Comparison of ENCODE assay signal across 1 cellular context in genomic region chr12:93315907-93316622, GRCh38.
TF ChIP-seq lines count a peak whose summit lies in the region.

No MANE protein-coding gene starts in this region.

TF ChIP-seq in K562, 482 proteins besides CTCF, POLR2A, EP300 and RAD21 (continued from another document and continues in another):
- no peak for TF ChIP-seq THRA (IDR thresholded peaks at IDR 0.05)
- TF ChIP-seq, protein P1, sequence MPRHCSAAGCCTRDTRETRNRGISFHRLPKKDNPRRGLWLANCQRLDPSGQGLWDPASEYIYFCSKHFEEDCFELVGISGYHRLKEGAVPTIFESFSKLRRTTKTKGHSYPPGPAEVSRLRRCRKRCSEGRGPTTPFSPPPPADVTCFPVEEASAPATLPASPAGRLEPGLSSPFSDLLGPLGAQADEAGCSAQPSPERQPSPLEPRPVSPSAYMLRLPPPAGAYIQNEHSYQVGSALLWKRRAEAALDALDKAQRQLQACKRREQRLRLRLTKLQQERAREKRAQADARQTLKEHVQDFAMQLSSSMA (CRISPR knock-in tag; IDR thresholded peaks at IDR 0.05), result no peak
- no peak for TF ChIP-seq ZNF253 (CRISPR knock-in tag; conservative IDR thresholded peaks at IDR 0.05)
- no peak for TF ChIP-seq SAP30 (IDR thresholded peaks at IDR 0.05; ENCODE audit: borderline replicate concordance, insufficient read depth, low read depth, low read length, poor library complexity, severe bottlenecking)
- TF ChIP-seq FOSL1 (tag; conservative IDR thresholded peaks at IDR 0.05), result peak; percentile 72; the same call in 1 of the 2 replicates
- TF ChIP-seq ZBTB1 (CRISPR knock-in tag; IDR thresholded peaks at IDR 0.05; ENCODE audit: borderline replicate concordance, low read depth), result no peak
- TF ChIP-seq GABPB2 (CRISPR knock-in tag; conservative IDR thresholded peaks at IDR 0.05), result no peak
- TF ChIP-seq HES1 (IDR thresholded peaks at IDR 0.05; ENCODE audit: low read depth), result peak; percentile 69
- TF ChIP-seq ZNF311 (CRISPR knock-in tag; IDR thresholded peaks at IDR 0.05), result 0 out of 2 replicates have a peak, but pooled peaks have one; percentile 49
- TF ChIP-seq SIRT6 (IDR thresholded peaks at IDR 0.05; ENCODE audit: low read depth, low read length), result no peak
- TF ChIP-seq PHB (CRISPR knock-in tag; IDR thresholded peaks at IDR 0.05), result no peak
- no peak for TF ChIP-seq RFX1 (IDR thresholded peaks at IDR 0.05)
- 0 out of 2 replicates have a peak, but pooled peaks have one; percentile 9 for TF ChIP-seq POLR2G (IDR thresholded peaks at IDR 0.05; ENCODE audit: low read depth, low read length)
- TF ChIP-seq MTA3 (IDR thresholded peaks at IDR 0.05; ENCODE audit: borderline replicate concordance), result peak; percentile 90
- TF ChIP-seq ZBTB9 (CRISPR knock-in tag; IDR thresholded peaks at IDR 0.05), result 0 out of 2 replicates have a peak, but pooled peaks have one; percentile 62
- TF ChIP-seq REST (CRISPR knock-in tag; IDR thresholded peaks at IDR 0.05; ENCODE audit: low read depth), result no peak
- TF ChIP-seq MGA (IDR thresholded peaks at IDR 0.05), result no peak; the same call in 1 of the 2 replicates
- TF ChIP-seq CREB3 (tag; conservative IDR thresholded peaks at IDR 0.05; ENCODE audit: low read depth), result peak; percentile 60; the same call in 1 of the 2 replicates
- no peak for TF ChIP-seq CBX8 (IDR thresholded peaks at IDR 0.05; ENCODE audit: borderline replicate concordance, extremely low read depth, low read depth, low read length, poor library complexity, severe bottlenecking)
- no peak for TF ChIP-seq ZNF280A (IDR thresholded peaks at IDR 0.05; ENCODE audit: low read depth, partially characterized antibody)
- peak; percentile 96 for TF ChIP-seq SMARCC2 (IDR thresholded peaks at IDR 0.05; ENCODE audit: low read depth)
- no peak for TF ChIP-seq HMG20A (CRISPR knock-in tag; conservative IDR thresholded peaks at IDR 0.05)
- TF ChIP-seq OTX1 (CRISPR knock-in tag; IDR thresholded peaks at IDR 0.05), result no peak
- 0 out of 2 replicates have a peak, but pooled peaks have one; percentile 72 for TF ChIP-seq FOXP1 (CRISPR knock-in tag; IDR thresholded peaks at IDR 0.05)
- no peak for TF ChIP-seq RBM39 (optimal IDR thresholded peaks at IDR 0.05; ENCODE audit: low read depth, low read length)
- TF ChIP-seq RB1 (IDR thresholded peaks at IDR 0.05; ENCODE audit: low read depth), result no peak
- no peak for TF ChIP-seq RBM14 (IDR thresholded peaks at IDR 0.05; ENCODE audit: borderline replicate concordance, insufficient read depth, low read depth, low read length)
- no peak for TF ChIP-seq ZNF436 (CRISPR knock-in tag; IDR thresholded peaks at IDR 0.05)
- peak; percentile 84; the same call in 1 of the 2 replicates for TF ChIP-seq SMAD3 (CRISPR knock-in tag; conservative IDR thresholded peaks at IDR 0.05)
- no peak for TF ChIP-seq CEBPB (tag; IDR thresholded peaks at IDR 0.05)
- TF ChIP-seq KAT8 (IDR thresholded peaks at IDR 0.05; ENCODE audit: low read depth), result no peak
- TF ChIP-seq SNAPC5 (CRISPR knock-in tag; IDR thresholded peaks at IDR 0.05), result no peak
- TF ChIP-seq DDX20 (tag; IDR thresholded peaks at IDR 0.05; ENCODE audit: low read depth), result no peak
- TF ChIP-seq ZNF408 (CRISPR knock-in tag; IDR thresholded peaks at IDR 0.05; ENCODE audit: low read depth), result no peak
- TF ChIP-seq CBX1 (IDR thresholded peaks at IDR 0.05; ENCODE audit: low read depth), result no peak
- peak; percentile 69 for TF ChIP-seq C11orf30 (IDR thresholded peaks at IDR 0.05; ENCODE audit: low read depth)
- 0 out of 2 replicates have a peak, but pooled peaks have one; percentile 15 for TF ChIP-seq NFRKB (IDR thresholded peaks at IDR 0.05; ENCODE audit: low read depth)
- TF ChIP-seq ZNF184 (CRISPR knock-in tag; IDR thresholded peaks at IDR 0.05), result no peak
- TF ChIP-seq TAF15 (IDR thresholded peaks at IDR 0.05; ENCODE audit: low read depth, low read length), result no peak
- peak; percentile 88 for TF ChIP-seq ZKSCAN1 (IDR thresholded peaks at IDR 0.05; ENCODE audit: low read depth, low read length)
- peak; percentile 95 for TF ChIP-seq LEF1 (IDR thresholded peaks at IDR 0.05)
